16 cellular contexts compared by ENCODE assay signal in genomic region chr2:6497048-6497447, GRCh38.
DNase-seq lines count a peak whose midpoint lies in the region; ATAC-seq and TF ChIP-seq lines count a peak whose summit lies in the region.
"Had no signal": no experiment of that assay in that cellular context is flagged by ENCODE, and none has a peak within 500 bp of the region (broad histone marks: within the 10 kb centered on the region; RNA-seq: fewer than 3 reads in every experiment).

No MANE protein-coding gene starts in this region.

- DNase-seq in NCI-H748 (lab: John Stamatoyannopoulos, UW; ENCODE audit: unreplicated experiment) (peak; percentile 10), NCI-H748 treated with DMSO at 0.1 percent for 48 hours (lab: John Stamatoyannopoulos, UW) (no peak), NCI-H69 (lab: John Stamatoyannopoulos, UW) (peak; percentile 5), mucosa of descending colon (peak in 1 of 3 donors; percentile 4), germinal center (ENCODE audit: low spot score) (no peak)
- DNase-seq: AML-193; Caco-2; Calu3; CD4-positive, alpha-beta T cell; CD8-positive, alpha-beta T cell; DMS79 treated with DMSO at 0.1 percent for 48 hours; GF-D8 had no signal

- H3K4me1 ChIP-seq in mucosa of descending colon (ENCODE audit: low read depth), result no peaks in the 10 kb centered on the region
- H3K4me1 ChIP-seq: A549; BLaER1 treated with 17β-estradiol and CSF1 and Interleukin-3, amounts not matched to agents 10 nM and 100 nM; Caco-2 had no signal

- peak; percentile 80 for ATAC-seq in mucosa of descending colon
- ATAC-seq in HG03432 (IDR thresholded peaks at IDR 0.05; ENCODE audit: unreplicated experiment), result no peak
- ATAC-seq in GM18868 (IDR thresholded peaks at IDR 0.05; ENCODE audit: unreplicated experiment), result no peak
- ATAC-seq: A549; CD8-positive, alpha-beta T cell had no signal

- H3K36me3 ChIP-seq in mucosa of descending colon (ENCODE audit: low read depth), result no peaks in the 10 kb centered on the region
- H3K36me3 ChIP-seq: BLaER1 treated with 17β-estradiol and CSF1 and Interleukin-3, amounts not matched to agents 10 nM and 100 nM had no signal

- no peak overlapping the region for H3K4me3 ChIP-seq in mucosa of descending colon
- H3K4me3 ChIP-seq: A549; BLaER1 treated with 17β-estradiol and CSF1 and Interleukin-3, amounts not matched to agents 10 nM and 100 nM had no signal

- no peaks in the 10 kb centered on the region for H3K9me3 ChIP-seq in mucosa of descending colon
- H3K9me3 ChIP-seq: Caco-2 had no signal

- intact Hi-C loops in mucosa of descending colon (cut with DNase I, micrococcal nuclease), result no loop called here

- TF ChIP-seq CTCF in mucosa of descending colon (IDR thresholded peaks at IDR 0.05), result no peak

Comparison
In these comparisons a context has a peak if more than half of its experiments do, and no peak if none do; other contexts are left out.
1. DNase-seq: peak in NCI-H748 (single experiment) and NCI-H69 (single experiment); none in NCI-H748 treated with DMSO at 0.1 percent for 48 hours (single experiment) and germinal center (single experiment).